ENCODE assay signal across 1 cellular context in genomic region chr11:111540114-111540920, GRCh38.
TF ChIP-seq lines count a peak whose summit lies in the region.

Gene LAYN, plus strand, starts transcription at chr11:111540720. Its CDS starts 124 bp downstream, at chr11:111540844.

TF ChIP-seq in H1, 55 proteins besides CTCF, POLR2A, EP300 and RAD21 (continued from another document):
- TF ChIP-seq PHF8 (conservative IDR thresholded peaks at IDR 0.05; ENCODE audit: low read depth, low read length) = peak; percentile 27; the same call in 1 of the 2 replicates
- TF ChIP-seq RNF2 (IDR thresholded peaks at IDR 0.05; ENCODE audit: borderline replicate concordance, low read depth, low read length, missing control alignments, poor library complexity, severe bottlenecking) = peak; percentile 15
- TF ChIP-seq KDM4A (IDR thresholded peaks at IDR 0.05; ENCODE audit: low read depth, low read length, severe bottlenecking) = peak; percentile 84
- TF ChIP-seq TBP (IDR thresholded peaks at IDR 0.05; ENCODE audit: low read depth, low read length) = 0 out of 2 replicates have a peak, but pooled peaks have one; percentile 9
- peak; percentile 50 for TF ChIP-seq CREB1 (IDR thresholded peaks at IDR 0.05)
- TF ChIP-seq SIN3A (conservative IDR thresholded peaks at IDR 0.05 in 1 of 2, IDR thresholded peaks at IDR 0.05 in 1 of 2; ENCODE audit: low read depth in 1 of 2, low read length in 2 of 2) = 0 out of 4 replicates have a peak, but pooled peaks of 1 of the 2 experiments have one; percentile 32
